Comparison of ENCODE assay signal across 8 cellular contexts in genomic region chr9:137878146-137878941, GRCh38. TPM values are rescaled to one million over a fixed set of nuclear protein-coding genes. Genes with fewer than 3 reads are reported as not detected.
DNase-seq lines count a peak whose midpoint lies in the region; ATAC-seq, FAIRE-seq and TF ChIP-seq lines count a peak whose summit lies in the region.

No MANE protein-coding gene starts in this region.

- H3K36me3 Mint-ChIP-seq in CD4-positive, CD25-positive, alpha-beta regulatory T cell = no peaks in the 10 kb centered on the region
- no peaks in the 10 kb centered on the region for H3K36me3 Mint-ChIP-seq in immature natural killer cell

- H3K4me1 ChIP-seq in CD4-positive, CD25-positive, alpha-beta regulatory T cell (ENCODE audit: control insufficient read depth, insufficient read depth, low read length, poor library complexity, severe bottlenecking) = no peaks in the 10 kb centered on the region
- no peaks in the 10 kb centered on the region for H3K4me1 ChIP-seq in GM12878 (ENCODE audit: control insufficient read depth, insufficient read depth, low read length)
- peaks cover 0 to 8% (median 5%) of the 10 kb centered on the region in 5 donors for H3K4me1 ChIP-seq in subcutaneous abdominal adipose tissue (ENCODE audit: control insufficient read depth in 5 of 5, insufficient read depth in 5 of 5, low read length in 5 of 5)

- H3K4me3 Mint-ChIP-seq in CD4-positive, CD25-positive, alpha-beta regulatory T cell = no peak overlapping the region
- no peak overlapping the region for H3K4me3 Mint-ChIP-seq in immature natural killer cell

- intact Hi-C loops in GM12878 (cut with micrococcal nuclease; ENCODE audit: unreplicated experiment) = no loop called here

- whole genome bisulfite sequencing in GM12878 (ENCODE audit: insufficient coverage, insufficient replicate concordance, low lambda C conversion rate, missing lambda C conversion rate) = 28% methylated on average over 61 of the region's 101 CpGs

- no peak overlapping the region for H3K27ac ChIP-seq in CD4-positive, CD25-positive, alpha-beta regulatory T cell (ENCODE audit: insufficient read depth, low read length, poor library complexity, severe bottlenecking)
- no peak overlapping the region for H3K27ac ChIP-seq in GM12878 (ENCODE audit: control insufficient read depth, insufficient read depth)
- H3K27ac ChIP-seq in subcutaneous abdominal adipose tissue (ENCODE audit: low read depth, low read length) = no peak overlapping the region

- H3K9ac ChIP-seq in GM12878 (ENCODE audit: control insufficient read depth, insufficient read depth, low read length) (no peak overlapping the region), subcutaneous abdominal adipose tissue (ENCODE audit: low read length in 5 of 5) (no peak overlapping the region)

- DNase-seq in CD4-positive, CD25-positive, alpha-beta regulatory T cell = peak in 2 of 3 donors; percentile 4 to 22
- DNase-seq in NCI-H146 (lab: John Stamatoyannopoulos, UW) = peak; percentile 48
- DNase-seq in GM12878 (ENCODE audit: low read depth, low spot score) = no peak
- DNase-seq in immature natural killer cell = peak; percentile 13 to 30 (median 28)
- DNase-seq in putamen (ENCODE audit: low spot score) = no peak

- TF ChIP-seq POLR2A in GM12878 (IDR thresholded peaks at IDR 0.05; ENCODE audit: low read depth, low read length) = no peak

- RAD21 ChIA-PET in GM12878 (lab: Charles Lee; ENCODE audit: unreplicated experiment) = no interaction called here

- in situ Hi-C loops in GM12878 (cut with MboI) = no loop called here

- no peaks in the 10 kb centered on the region for H3K27me3 ChIP-seq in CD4-positive, CD25-positive, alpha-beta regulatory T cell (ENCODE audit: control insufficient read depth, insufficient read depth, low read length)
- H3K27me3 ChIP-seq in GM12878 (replicated peaks in 1 of 2; ENCODE audit: control insufficient read depth in 2 of 2, insufficient read depth in 2 of 2, low read length in 1 of 2) (no peaks in the 10 kb centered on the region; a peak in 2 of 4 replicates), subcutaneous abdominal adipose tissue (ENCODE audit: control insufficient read depth in 5 of 5, insufficient read depth in 4 of 5, low read length in 5 of 5) (peaks cover 23 to 50% (median 37%) of the 10 kb centered on the region in 5 donors)

- no peak for ATAC-seq in CD4-positive, CD25-positive, alpha-beta regulatory T cell (ENCODE audit: low read depth in 2 of 2)
- ATAC-seq in GM12878 (peak; percentile 32; the same call in 2 of the 3 replicates), HG03469 (IDR thresholded peaks at IDR 0.05; ENCODE audit: unreplicated experiment) (no peak), HG03442 (IDR thresholded peaks at IDR 0.05; ENCODE audit: unreplicated experiment) (no peak)

- CTCF ChIA-PET in GM12878 (lab: Yijun Ruan, JAX) = no interaction called here

- BruUV-seq in GM12878 (replicated peaks; lab: Mats Ljungman, UMichigan) = no TSS peak

- no peak overlapping the region for H3K4me3 ChIP-seq in CD4-positive, CD25-positive, alpha-beta regulatory T cell (ENCODE audit: low read depth, low read length)
- no peak overlapping the region for H3K4me3 ChIP-seq in GM12878
- H3K4me3 ChIP-seq in subcutaneous abdominal adipose tissue (ENCODE audit: low read depth in 1 of 5, low read length in 5 of 5) = peak overlapping the region in 4 of 5 donors; percentile 39 to 75 (median 58)

- H3K4me1 Mint-ChIP-seq in CD4-positive, CD25-positive, alpha-beta regulatory T cell = peaks cover 0 to 8% (median 0%) of the 10 kb centered on the region in 4 donors
- H3K4me1 Mint-ChIP-seq in immature natural killer cell = peaks cover 0 to 6% of the 10 kb centered on the region in 2 donors

- POLR2A ChIA-PET in GM12878 (lab: Charles Lee) = no interaction called here

- no peak for FAIRE-seq in GM12878 (lab: Jason Lieb, UNC)

- H3K9me3 Mint-ChIP-seq in CD4-positive, CD25-positive, alpha-beta regulatory T cell = peaks cover 0 to 5% (median 1%) of the 10 kb centered on the region in 7 donors
- H3K9me3 Mint-ChIP-seq in immature natural killer cell = peaks cover 0 to 11% (median 0%) of the 10 kb centered on the region in 6 donors

- no peak for TF ChIP-seq CTCF in GM12878 (IDR thresholded peaks at IDR 0.05 in 2 of 3, conservative IDR thresholded peaks at IDR 0.05 in 1 of 3; ENCODE audit: control insufficient read depth in 2 of 3, extremely low read depth in 1 of 3, insufficient read depth in 1 of 3, low read depth in 3 of 3, low read length in 3 of 3)

- TF ChIP-seq EP300 in GM12878 (IDR thresholded peaks at IDR 0.05; ENCODE audit: borderline replicate concordance in 1 of 2, control insufficient read depth in 1 of 2, low read depth in 2 of 2, low read length in 2 of 2) = no peak

- H3K27ac Mint-ChIP-seq in CD4-positive, CD25-positive, alpha-beta regulatory T cell = no peak overlapping the region
- H3K27ac Mint-ChIP-seq in immature natural killer cell = no peak overlapping the region

- peak overlapping the region; percentile 25; the same call in 1 of the 2 replicates for H3K4me2 ChIP-seq in GM12878 (ENCODE audit: control insufficient read depth, insufficient read depth)

- TF ChIP-seq RAD21 in GM12878 (IDR thresholded peaks at IDR 0.05; ENCODE audit: insufficient read depth, low read depth, low read length) = no peak

- H4K20me1 ChIP-seq in GM12878 (ENCODE audit: control insufficient read depth, insufficient read depth) = no peaks in the 10 kb centered on the region

- H3K9me3 ChIP-seq in CD4-positive, CD25-positive, alpha-beta regulatory T cell (ENCODE audit: control insufficient read depth in 2 of 2, low read length in 2 of 2) = no peaks in the 10 kb centered on the region
- H3K9me3 ChIP-seq in GM12878 (replicated peaks; ENCODE audit: control insufficient read depth, insufficient read depth, low read length) = no peaks in the 10 kb centered on the region; the same call in 2 of the 3 replicates
- peaks cover 0 to 5% (median 4%) of the 10 kb centered on the region in 5 donors for H3K9me3 ChIP-seq in subcutaneous abdominal adipose tissue (ENCODE audit: control insufficient read depth in 5 of 5, low read length in 5 of 5)

- peaks cover 11% of the 10 kb centered on the region for H3K27me3 Mint-ChIP-seq in CD4-positive, CD25-positive, alpha-beta regulatory T cell
- H3K27me3 Mint-ChIP-seq in immature natural killer cell (ENCODE audit: low read depth in 3 of 3) = peaks cover 0 to 21% (median 5%) of the 10 kb centered on the region in 3 donors

- no peak overlapping the region for H2AFZ ChIP-seq in GM12878 (ENCODE audit: control insufficient read depth, low read depth, low read length)

- no peaks in the 10 kb centered on the region for H3K36me3 ChIP-seq in CD4-positive, CD25-positive, alpha-beta regulatory T cell (ENCODE audit: control insufficient read depth, insufficient read depth, low read length)
- H3K36me3 ChIP-seq in GM12878 (ENCODE audit: control insufficient read depth in 2 of 2, insufficient read depth in 2 of 2, low read length in 1 of 2) (no peaks in the 10 kb centered on the region), subcutaneous abdominal adipose tissue (ENCODE audit: control insufficient read depth in 5 of 5, insufficient read depth in 5 of 5, low read length in 5 of 5) (no peaks in the 10 kb centered on the region)

- no peaks in the 10 kb centered on the region for H3K79me2 ChIP-seq in GM12878 (ENCODE audit: control insufficient read depth, insufficient read depth, low read length)

- SMC1A ChIA-PET in GM12878 (lab: Charles Lee; ENCODE audit: uncharacterized antibody, unreplicated experiment) = no interaction called here

TF ChIP-seq in GM12878, 131 proteins besides CTCF, POLR2A, EP300 and RAD21 (continues in another document):
- TF ChIP-seq PAX5 (IDR thresholded peaks at IDR 0.05; ENCODE audit: borderline replicate concordance, low read depth, low read length) = no peak
- no peak for TF ChIP-seq ZBED1 (IDR thresholded peaks at IDR 0.05; ENCODE audit: borderline replicate concordance)
- no peak for TF ChIP-seq MYB (IDR thresholded peaks at IDR 0.05; ENCODE audit: borderline replicate concordance, low read depth, low read length)
- no peak for TF ChIP-seq NR2F1 (conservative IDR thresholded peaks at IDR 0.05)
- peak in 1 of 2 experiments; percentile 11; a peak in 1 of 4 replicates for TF ChIP-seq BHLHE40 (IDR thresholded peaks at IDR 0.05; ENCODE audit: borderline replicate concordance in 1 of 2, low read depth in 2 of 2, low read length in 1 of 2)
- TF ChIP-seq ZBTB33 (IDR thresholded peaks at IDR 0.05) = no peak

RNA-seq across cellular contexts. Expression of gene CACNA1B, which starts 0.8 kb away (rescaled TPM):
- total RNA-seq in CD4-positive, CD25-positive, alpha-beta regulatory T cell = not detected
- not detected for polyA plus RNA-seq in CD4-positive, CD25-positive, alpha-beta regulatory T cell
- total RNA-seq in GM12878 (2013; cell fraction: nucleolus; rRNA removed) = 0.10 and 0.15 TPM in 2 replicates
- total RNA-seq in GM12878 (2014; rRNA removed) (not detected in 2 replicates), GM12878 (2014; rRNA removed; fragmentation: Illumina TruSeq; extraction: Trizol) (not detected in 2 replicates), GM12878 (2021) (0.03 TPM in 1 of 2 replicates, not detected in the other)
- polyA plus RNA-seq in GM12878 (2011; ENCODE audit: low read depth) = 0.05 TPM
- polyA plus RNA-seq in GM12878 (2011; rRNA removed) (0.01 TPM in 1 of 2 replicates, not detected in the other), GM12878 (2014; fragmentation: Illumina TruSeq; extraction: Trizol) (0.01 TPM in 1 of 2 replicates, not detected in the other), GM12878 (2014; fragmentation: Nextera tagmentation; extraction: Ambion mirVana) (not detected), GM12878 (2014; rRNA removed) (0.01 TPM in 2 replicates), GM12878 (2016; fragmentation: Nextera tagmentation; extraction: Ambion mirVana) (not detected), immature natural killer cell (not detected)
- 0.01 and 0.02 TPM in 2 replicates for polyA plus RNA-seq in GM12878 (2011; cell fraction: cytosol; rRNA removed)
- 0.06 and 0.09 TPM in 2 replicates for polyA plus RNA-seq in GM12878 (2011; cell fraction: nucleus; rRNA removed)
- 0.03 and 0.11 TPM in 2 replicates for polyA plus RNA-seq in GM12878 (2012)
- polyA minus RNA-seq in GM12878 (2011; rRNA and poly(A)+ RNA removed) = 0.07 TPM in 1 of 2 replicates, not detected in the other
- not detected in 2 replicates for polyA minus RNA-seq in GM12878 (2011; cell fraction: cytosol; rRNA and poly(A)+ RNA removed)
- polyA minus RNA-seq in GM12878 (2011; cell fraction: nucleus; rRNA and poly(A)+ RNA removed) = under 0.01 and 0.10 TPM in 2 replicates

Comparison
In these comparisons a context has a peak if more than half of its experiments do, and no peak if none do; other contexts are left out.
1. DNase-seq: peak in CD4-positive, CD25-positive, alpha-beta regulatory T cell (2 of 3), NCI-H146 (single experiment) and immature natural killer cell (3 of 3); none in GM12878 (single experiment) and putamen (single experiment).
2. H3K4me3 ChIP-seq: peak in subcutaneous abdominal adipose tissue (4 of 5); none in CD4-positive, CD25-positive, alpha-beta regulatory T cell (single experiment) and GM12878 (single experiment).